Comparison of ENCODE assay signal across 9 cellular contexts in the genomic region with DNA sequence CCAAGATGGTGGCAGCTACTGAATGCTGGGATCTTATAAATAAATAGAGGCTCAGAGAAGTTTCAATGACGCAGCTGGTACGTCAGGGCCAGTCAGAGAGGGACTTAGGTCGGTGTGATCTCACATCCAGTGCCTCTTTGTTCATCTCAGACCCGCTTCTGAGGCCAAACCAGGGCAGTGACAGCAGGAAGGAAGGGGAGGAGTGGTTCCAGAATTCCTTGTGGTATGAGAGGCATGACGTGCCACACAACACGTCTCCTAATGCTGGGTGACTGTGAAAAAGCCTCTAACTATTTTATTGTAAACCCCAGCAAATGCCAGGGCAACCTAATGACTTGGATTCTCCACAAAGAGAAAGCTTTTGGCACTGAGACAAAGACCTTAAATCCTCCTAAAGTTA.
DNase-seq lines count a peak whose midpoint lies in the region; ATAC-seq, FAIRE-seq and TF ChIP-seq lines count a peak whose summit lies in the region.
"Had no signal": no experiment of that assay in that cellular context is flagged by ENCODE, and none has a peak within 500 bp of the region (broad histone marks: within the 10 kb centered on the region; RNA-seq: fewer than 3 reads in every experiment).

No MANE protein-coding gene starts in this region.

- H3K27me3 ChIP-seq in small intestine (ENCODE audit: control insufficient read depth in 2 of 2, insufficient read depth in 2 of 2, low read length in 2 of 2), result no peaks in the 10 kb centered on the region

- DNase-seq in EH (ENCODE audit: low read depth) (peak; percentile 96), UCSD-AML1 (lab: John Stamatoyannopoulos, UW; ENCODE audit: unreplicated experiment) (peak; percentile 66), fibroblast of pulmonary artery (ENCODE audit: low read depth) (peak; percentile 97), posterior vena cava (ENCODE audit: low spot score) (peak; percentile 89), GM10248 (ENCODE audit: extremely low spot score) (no peak), small intestine (no peak)

- CTCF ChIA-PET in GM10248 (lab: Yijun Ruan, JAX), result interaction anchor here (1.1 kb wide), 1 partner anchor 26 kb away, joined by 3 read pairs; no protein-coding TSS in a partner anchor

- no peaks in the 10 kb centered on the region for H3K36me3 ChIP-seq in small intestine (ENCODE audit: control insufficient read depth in 2 of 2, insufficient read depth in 2 of 2, low read length in 2 of 2)

- no peaks in the 10 kb centered on the region for H3K9me3 ChIP-seq in small intestine (ENCODE audit: control insufficient read depth, low read depth)

- FAIRE-seq in small intestine (lab: Jason Lieb, UNC), result no peak
- FAIRE-seq: colon had no signal

- POLR2A ChIA-PET in GM10248 (lab: Yijun Ruan, JAX), result no interaction called here

- H3K4me3 ChIP-seq in fibroblast of pulmonary artery (replicated peaks; ENCODE audit: low read depth, low read length) (no peak overlapping the region), small intestine (ENCODE audit: low read depth in 1 of 2, low read length in 2 of 2) (no peak overlapping the region)

- TF ChIP-seq CTCF in fibroblast of pulmonary artery (IDR thresholded peaks at IDR 0.05; ENCODE audit: low read length, missing control alignments), result no peak
- TF ChIP-seq CTCF in GM10248 (IDR thresholded peaks at IDR 0.05; ENCODE audit: control extremely low read depth, extremely low read depth, low read depth, missing control alignments), result no peak

- 54 to 68% (median 66%) methylated on average over 6 of the region's 6 CpGs for WGBS in small intestine, 3 donors

- H3K27ac ChIP-seq in small intestine (ENCODE audit: low read depth in 1 of 2, low read length in 1 of 2), result peak overlapping the region in 1 of 2 donors; percentile 93

- intact Hi-C loops in posterior vena cava (cut with DNase I), result loop anchor here in 1 of 2 donors (10.0 kb wide), 1 partner anchor 545 kb away; the partner anchor contains the start of gene TRIB2

- peaks cover 0 to 10% of the 10 kb centered on the region in 2 donors for H3K4me1 ChIP-seq in small intestine (ENCODE audit: control insufficient read depth in 2 of 2, insufficient read depth in 1 of 2, low read depth in 1 of 2, low read length in 1 of 2)

- ATAC-seq in HG03342 (IDR thresholded peaks at IDR 0.05; ENCODE audit: unreplicated experiment), result no peak
- no peak for ATAC-seq in GM18907 (IDR thresholded peaks at IDR 0.05; ENCODE audit: unreplicated experiment)

Comparison
In these comparisons a context has a peak if more than half of its experiments do, and no peak if none do; other contexts are left out.
1. DNase-seq: peak in EH (single experiment), UCSD-AML1 (single experiment), fibroblast of pulmonary artery (single experiment) and posterior vena cava (single experiment); none in GM10248 (single experiment) and small intestine (single experiment).